Comparison of ENCODE assay signal across 18 cellular contexts in the genomic region with DNA sequence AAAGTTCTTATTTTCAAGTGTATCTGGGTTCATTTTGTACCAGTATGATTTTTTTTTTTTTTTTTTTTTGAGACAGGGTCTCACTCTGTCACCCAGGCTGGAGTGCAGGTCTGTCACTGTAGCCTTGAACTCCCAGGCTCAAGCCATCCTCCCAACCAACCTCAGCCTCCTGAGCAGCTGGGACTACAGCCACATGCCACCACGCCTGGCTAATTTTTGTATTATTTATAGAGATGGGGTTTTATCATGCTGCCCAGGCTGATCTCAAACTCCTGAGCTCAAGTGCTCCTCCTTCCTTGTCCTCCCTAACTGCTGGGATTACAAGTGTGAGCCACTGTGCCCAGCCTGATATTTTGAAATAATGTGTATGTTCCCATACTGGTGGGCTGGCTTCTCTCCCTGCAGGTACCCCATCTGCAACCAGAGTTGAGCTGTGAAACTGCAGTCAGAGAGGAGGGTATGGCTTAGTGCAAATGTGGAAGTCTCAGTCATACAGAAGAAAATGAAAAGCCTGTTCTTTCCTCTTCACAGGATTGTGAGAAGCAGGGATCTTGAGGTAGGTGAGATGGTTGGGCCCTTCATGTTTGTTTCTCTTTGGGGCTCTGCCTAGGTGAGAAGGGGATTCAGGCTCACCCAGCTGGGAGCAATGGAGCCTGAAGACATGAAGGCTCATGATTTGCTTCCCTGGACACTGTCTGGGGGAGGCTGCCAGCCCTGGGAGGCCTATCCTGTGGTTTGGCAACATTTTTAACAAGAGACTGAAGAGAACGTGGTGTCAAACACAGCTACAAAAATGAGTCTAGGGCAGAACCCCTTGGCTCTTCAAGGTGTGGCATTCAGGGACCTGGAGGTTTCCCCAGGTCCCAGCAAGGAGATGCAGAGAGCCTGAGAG. TPM values are rescaled to one million over a fixed set of nuclear protein-coding genes. Genes with fewer than 3 reads are reported as not detected.
A peak's percentile ranks its signal among the peaks of the same experiment; 100 is the strongest.
DNase-seq lines count a peak whose midpoint lies in the region; ATAC-seq and TF ChIP-seq lines count a peak whose summit lies in the region.
"Had no signal": no experiment of that assay in that cellular context is flagged by ENCODE, and none has a peak within 500 bp of the region (broad histone marks: within the 10 kb centered on the region; RNA-seq: fewer than 3 reads in every experiment).

No MANE protein-coding gene starts in this region.

- H3K27me3 Mint-ChIP-seq in stimulated activated naive CD8-positive, alpha-beta T cell treated with anti-CD3 and anti-CD28 coated beads, Interleukin-15, Interleukin-2, amounts not matched to agents 100 ng/mL and 50 ng/mL, for 24 hours: no peaks in the 10 kb centered on the region
- no peaks in the 10 kb centered on the region for H3K27me3 Mint-ChIP-seq in stimulated activated naive CD8-positive, alpha-beta T cell treated with anti-CD3 and anti-CD28 coated beads, Interleukin-15, amount 100 ng/mL, for 72 hours
- H3K27me3 Mint-ChIP-seq in osteocyte (ENCODE audit: unreplicated experiment): peaks cover 7% of the 10 kb centered on the region

- no peak for DNase-seq in stimulated activated naive CD8-positive, alpha-beta T cell treated with anti-CD3 and anti-CD28 coated beads, Interleukin-15, amount 100 ng/mL, for 72 hours
- DNase-seq in amniotic epithelial cell (ENCODE audit: low read depth) (peak; percentile 40), kidney tubule cell (ENCODE audit: low spot score) (peak; percentile 67), osteocyte (ENCODE audit: extremely low spot score, unreplicated experiment) (no peak), LoVo (ENCODE audit: low spot score) (no peak)
- DNase-seq: activated CD4-positive, alpha-beta T cell treated with anti-CD3 and anti-CD28 coated beads for 4 hours; activated naive CD4-positive, alpha-beta T cell treated with anti-CD3 and anti-CD28 coated beads, Interleukin-2, amount 10 ng/mL, durations not matched to agents 7 days and 5 days; caudate nucleus; effector memory CD4-positive, alpha-beta T cell; foreskin melanocyte; KBM-7; NCI-H146; stimulated activated CD4-positive, alpha-beta T cell treated with anti-CD3 and anti-CD28 coated beads, Interleukin-4, amount 100 ng/mL, for 4 hours; T-helper 9 cell; upper lobe of right lung had no signal

- no peaks in the 10 kb centered on the region for H3K9me3 Mint-ChIP-seq in stimulated activated naive CD8-positive, alpha-beta T cell treated with anti-CD3 and anti-CD28 coated beads, Interleukin-15, Interleukin-2, amounts not matched to agents 100 ng/mL and 50 ng/mL, for 24 hours
- H3K9me3 Mint-ChIP-seq in stimulated activated naive CD8-positive, alpha-beta T cell treated with anti-CD3 and anti-CD28 coated beads, Interleukin-15, amount 100 ng/mL, for 72 hours: no peaks in the 10 kb centered on the region
- H3K9me3 Mint-ChIP-seq in osteocyte (ENCODE audit: unreplicated experiment): no peaks in the 10 kb centered on the region
- H3K9me3 Mint-ChIP-seq: activated naive CD4-positive, alpha-beta T cell treated with anti-CD3 and anti-CD28 coated beads, Interleukin-2, amount 10 ng/mL, durations not matched to agents 7 days and 5 days had no signal

- H3K36me3 Mint-ChIP-seq in stimulated activated naive CD8-positive, alpha-beta T cell treated with anti-CD3 and anti-CD28 coated beads, Interleukin-15, Interleukin-2, amounts not matched to agents 100 ng/mL and 50 ng/mL, for 24 hours (ENCODE audit: low read depth): no peaks in the 10 kb centered on the region
- H3K36me3 Mint-ChIP-seq in osteocyte (ENCODE audit: unreplicated experiment): no peaks in the 10 kb centered on the region
- H3K36me3 Mint-ChIP-seq: activated naive CD4-positive, alpha-beta T cell treated with anti-CD3 and anti-CD28 coated beads, Interleukin-2, amount 10 ng/mL, durations not matched to agents 7 days and 5 days had no signal

- TF ChIP-seq CTCF in osteocyte (IDR thresholded peaks at IDR 0.05): no peak

- peak overlapping the region; percentile 23 for H3K27ac Mint-ChIP-seq in stimulated activated naive CD8-positive, alpha-beta T cell treated with anti-CD3 and anti-CD28 coated beads, Interleukin-15, Interleukin-2, amounts not matched to agents 100 ng/mL and 50 ng/mL, for 24 hours
- H3K27ac Mint-ChIP-seq in stimulated activated naive CD8-positive, alpha-beta T cell treated with anti-CD3 and anti-CD28 coated beads, Interleukin-15, amount 100 ng/mL, for 72 hours: peak overlapping the region in 1 of 2 donors; percentile 91
- H3K27ac Mint-ChIP-seq in osteocyte (ENCODE audit: unreplicated experiment): no peak overlapping the region
- H3K27ac Mint-ChIP-seq: activated naive CD4-positive, alpha-beta T cell treated with anti-CD3 and anti-CD28 coated beads, Interleukin-2, amount 10 ng/mL, durations not matched to agents 7 days and 5 days had no signal

- no peak overlapping the region for H3K4me3 Mint-ChIP-seq in stimulated activated naive CD8-positive, alpha-beta T cell treated with anti-CD3 and anti-CD28 coated beads, Interleukin-15, Interleukin-2, amounts not matched to agents 100 ng/mL and 50 ng/mL, for 24 hours
- H3K4me3 Mint-ChIP-seq in stimulated activated naive CD8-positive, alpha-beta T cell treated with anti-CD3 and anti-CD28 coated beads, Interleukin-15, amount 100 ng/mL, for 72 hours: no peak overlapping the region
- H3K4me3 Mint-ChIP-seq in osteocyte (ENCODE audit: unreplicated experiment): no peak overlapping the region
- H3K4me3 Mint-ChIP-seq: activated naive CD4-positive, alpha-beta T cell treated with anti-CD3 and anti-CD28 coated beads, Interleukin-2, amount 10 ng/mL, durations not matched to agents 7 days and 5 days had no signal

- peaks cover 5% of the 10 kb centered on the region for H3K4me1 Mint-ChIP-seq in stimulated activated naive CD8-positive, alpha-beta T cell treated with anti-CD3 and anti-CD28 coated beads, Interleukin-15, Interleukin-2, amounts not matched to agents 100 ng/mL and 50 ng/mL, for 24 hours (ENCODE audit: low read depth)
- H3K4me1 Mint-ChIP-seq in stimulated activated naive CD8-positive, alpha-beta T cell treated with anti-CD3 and anti-CD28 coated beads, Interleukin-15, amount 100 ng/mL, for 72 hours: no peaks in the 10 kb centered on the region
- H3K4me1 Mint-ChIP-seq in osteocyte (ENCODE audit: unreplicated experiment): peaks cover 6% of the 10 kb centered on the region
- H3K4me1 Mint-ChIP-seq: activated naive CD4-positive, alpha-beta T cell treated with anti-CD3 and anti-CD28 coated beads, Interleukin-2, amount 10 ng/mL, durations not matched to agents 7 days and 5 days had no signal

- ATAC-seq in stimulated activated naive CD8-positive, alpha-beta T cell treated with anti-CD3 and anti-CD28 coated beads, Interleukin-15, amount 100 ng/mL, for 72 hours: no peak
- ATAC-seq in HG02870 (IDR thresholded peaks at IDR 0.05; ENCODE audit: unreplicated experiment) (no peak), GM21367 (IDR thresholded peaks at IDR 0.05; ENCODE audit: unreplicated experiment) (no peak)

RNA-seq across cellular contexts. Expression of a gene that starts 41.3 kb away (rescaled TPM):
- total RNA-seq in osteocyte: 29.4 and 32.2 TPM in 2 replicates

Comparison
In these comparisons a context has a peak if more than half of its experiments do, and no peak if none do; other contexts are left out.
1. DNase-seq: peak in amniotic epithelial cell (single experiment) and kidney tubule cell (single experiment); none in stimulated activated naive CD8-positive, alpha-beta T cell treated with anti-CD3 and anti-CD28 coated beads, Interleukin-15, amount 100 ng/mL, for 72 hours (0 of 2), osteocyte (single experiment) and LoVo (single experiment).